Comparison of ENCODE assay signal across 13 cellular contexts in the genomic region with DNA sequence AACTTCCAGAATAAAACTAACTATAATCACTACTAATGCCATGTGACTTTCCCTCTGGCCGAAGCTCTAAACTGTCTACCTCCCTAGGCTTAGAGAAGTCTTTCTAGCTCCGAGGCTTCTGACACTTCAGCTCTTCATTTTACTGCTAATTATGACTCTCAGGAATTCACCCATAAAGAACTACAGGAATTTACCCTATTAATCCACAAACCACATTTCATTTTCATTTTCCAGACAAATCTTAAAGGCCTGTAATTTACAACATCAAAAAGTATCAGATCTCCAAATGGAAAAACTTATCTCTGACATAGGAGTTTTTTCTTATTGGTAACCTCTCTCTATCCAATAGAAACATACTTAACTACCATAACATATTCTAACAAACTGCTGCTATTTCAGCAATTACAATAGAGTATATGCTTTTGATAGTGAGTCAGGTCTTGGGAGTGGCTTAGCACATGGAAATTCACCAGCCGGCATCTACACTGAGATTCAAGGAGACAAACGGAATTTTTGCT. TPM values are rescaled to one million over a fixed set of nuclear protein-coding genes. Genes with fewer than 3 reads are reported as not detected.
DNase-seq lines count a peak whose midpoint lies in the region; TF ChIP-seq lines count a peak whose summit lies in the region.
"Had no signal": no experiment of that assay in that cellular context is flagged by ENCODE, and none has a peak within 500 bp of the region (broad histone marks: within the 10 kb centered on the region; RNA-seq: fewer than 3 reads in every experiment).

No MANE protein-coding gene starts in this region.

- CTCF ChIA-PET in activated CD4-positive, alpha-beta memory T cell treated with anti-CD3 and anti-CD28 coated beads, Interleukin-2, amount 10 ng/mL, durations not matched to agents 7 days and 5 days (lab: Charles Lee), result no interaction called here

- H3K9me3 ChIP-seq in thyroid gland, result no peaks in the 10 kb centered on the region
- H3K9me3 ChIP-seq: ascending aorta had no signal

- no peak overlapping the region for H3K4me3 ChIP-seq in thyroid gland (replicated peaks in 1 of 3)

- peak; percentile 31 for DNase-seq in DMS 273 (lab: John Stamatoyannopoulos, UW; ENCODE audit: unreplicated experiment)
- no peak for DNase-seq in DMS 273 treated with DMSO at 0.1 percent for 48 hours (lab: John Stamatoyannopoulos, UW)
- DNase-seq in astrocyte of the hippocampus (ENCODE audit: low read depth, low spot score), result peak; percentile 78
- peak; percentile 80 for DNase-seq in iris pigment epithelial cell (ENCODE audit: low read depth)
- no peak for DNase-seq in thyroid gland
- no peak for DNase-seq in NCI-H2171 treated with DMSO at 0.1 percent for 48 hours (lab: John Stamatoyannopoulos, UW)
- no peak for DNase-seq in activated CD4-positive, alpha-beta memory T cell treated with anti-CD3 and anti-CD28 coated beads, Interleukin-2, amount 10 ng/mL, durations not matched to agents 7 days and 5 days
- no peak for DNase-seq in HUDEP-2 (lab: John Stamatoyannopoulos, UW; ENCODE audit: unreplicated experiment in 76 of 76)
- DNase-seq: activated CD4-positive, alpha-beta T cell treated with anti-CD3 and anti-CD28 coated beads for 4 hours; NCI-H1105; RPMI8226 had no signal

- intact Hi-C loops in thyroid gland (cut with DNase I), result no loop called here

- H3K9me3 Mint-ChIP-seq in activated CD4-positive, alpha-beta memory T cell treated with anti-CD3 and anti-CD28 coated beads, Interleukin-2, amount 10 ng/mL, durations not matched to agents 7 days and 5 days, result no peaks in the 10 kb centered on the region

- 53 to 54% methylated on average over 4 of the region's 4 CpGs for WGBS in thyroid gland, 2 donors

- H3K27ac Mint-ChIP-seq in activated CD4-positive, alpha-beta memory T cell treated with anti-CD3 and anti-CD28 coated beads, Interleukin-2, amount 10 ng/mL, durations not matched to agents 7 days and 5 days, result no peak overlapping the region

- H3K4me1 Mint-ChIP-seq in activated CD4-positive, alpha-beta memory T cell treated with anti-CD3 and anti-CD28 coated beads, Interleukin-2, amount 10 ng/mL, durations not matched to agents 7 days and 5 days, result peaks cover 11% of the 10 kb centered on the region

- peak overlapping the region; percentile 42 to 83 (median 69) for H3K27ac ChIP-seq in thyroid gland
- H3K27ac ChIP-seq: 22Rv1 had no signal

- no peaks in the 10 kb centered on the region for H3K27me3 ChIP-seq in thyroid gland
- H3K27me3 ChIP-seq: ascending aorta had no signal

- no peaks in the 10 kb centered on the region for H3K36me3 Mint-ChIP-seq in activated CD4-positive, alpha-beta memory T cell treated with anti-CD3 and anti-CD28 coated beads, Interleukin-2, amount 10 ng/mL, durations not matched to agents 7 days and 5 days (ENCODE audit: low read depth)

- H3K4me3 Mint-ChIP-seq in activated CD4-positive, alpha-beta memory T cell treated with anti-CD3 and anti-CD28 coated beads, Interleukin-2, amount 10 ng/mL, durations not matched to agents 7 days and 5 days, result no peak overlapping the region

- H3K36me3 ChIP-seq in thyroid gland, result no peaks in the 10 kb centered on the region
- H3K36me3 ChIP-seq: ascending aorta had no signal

- POLR2A ChIA-PET in activated CD4-positive, alpha-beta memory T cell treated with anti-CD3 and anti-CD28 coated beads, Interleukin-2, amount 10 ng/mL, durations not matched to agents 7 days and 5 days (lab: Charles Lee), result no interaction called here

- no peaks in the 10 kb centered on the region for H3K27me3 Mint-ChIP-seq in activated CD4-positive, alpha-beta memory T cell treated with anti-CD3 and anti-CD28 coated beads, Interleukin-2, amount 10 ng/mL, durations not matched to agents 7 days and 5 days

- no peak for TF ChIP-seq POLR2A in thyroid gland (IDR thresholded peaks at IDR 0.05)

- H3K4me1 ChIP-seq in thyroid gland, result peaks cover 68 to 74% of the 10 kb centered on the region in 2 donors

- TF ChIP-seq CTCF in thyroid gland (IDR thresholded peaks at IDR 0.05), result no peak

RNA-seq across cellular contexts. Expression of a gene that starts 33.4 kb away (rescaled TPM):
- 100 to 1,000 TPM in 3 of 4 donors, 10 to 100 TPM in 1; 81.4 to 210 (median 122) TPM for total RNA-seq in thyroid gland
- total RNA-seq in activated CD4-positive, alpha-beta memory T cell treated with anti-CD3 and anti-CD28 coated beads, Interleukin-2, amount 10 ng/mL, durations not matched to agents 7 days and 5 days, result 10 to 100 TPM; 58.5 to 61.5 TPM

Comparison
In these comparisons a context has a peak if more than half of its experiments do, and no peak if none do; other contexts are left out.
1. DNase-seq: peak in DMS 273 (single experiment), astrocyte of the hippocampus (single experiment) and iris pigment epithelial cell (single experiment); none in DMS 273 treated with DMSO at 0.1 percent for 48 hours (single experiment), thyroid gland (0 of 2), NCI-H2171 treated with DMSO at 0.1 percent for 48 hours (single experiment), activated CD4-positive, alpha-beta memory T cell treated with anti-CD3 and anti-CD28 coated beads, Interleukin-2, amount 10 ng/mL, durations not matched to agents 7 days and 5 days (single experiment) and HUDEP-2 (0 of 76).